In the genomic region with DNA sequence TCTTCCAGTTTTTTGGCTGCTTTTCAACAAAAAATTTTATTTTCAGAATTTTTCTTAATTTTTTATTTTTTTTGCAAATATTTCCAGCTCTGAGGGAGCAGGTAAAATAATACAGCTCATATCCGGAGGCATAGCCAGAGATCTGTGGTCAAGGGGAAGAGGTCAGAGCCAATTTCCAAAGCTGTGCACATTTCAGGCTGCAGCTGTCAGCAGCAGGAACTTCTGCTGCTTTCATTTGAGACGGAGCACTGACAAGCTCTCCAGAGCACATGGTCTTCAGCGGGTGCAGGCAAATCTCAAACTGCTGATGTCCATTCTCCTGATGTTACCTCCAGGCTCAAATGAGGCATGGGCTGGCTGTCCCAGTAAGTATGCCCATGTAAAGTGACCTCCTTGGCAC, we compare ENCODE assay signal across 21 cellular contexts. TPM values are rescaled to one million over a fixed set of nuclear protein-coding genes. Genes with fewer than 3 reads are reported as not detected.
DNase-seq lines count a peak whose midpoint lies in the region; ATAC-seq and TF ChIP-seq lines count a peak whose summit lies in the region.
"Had no signal": no experiment of that assay in that cellular context is flagged by ENCODE, and none has a peak within 500 bp of the region (broad histone marks: within the 10 kb centered on the region; RNA-seq: fewer than 3 reads in every experiment).

No MANE protein-coding gene starts in this region.

- H3K9me3 ChIP-seq in upper lobe of right lung, result no peaks in the 10 kb centered on the region
- H3K9me3 ChIP-seq: prostate gland, stomach, uterus had no signal

- H3K4me3 ChIP-seq in choroid plexus epithelial cell (ENCODE audit: low read depth, low read length) (no peak overlapping the region), upper lobe of right lung (no peak overlapping the region)
- H3K4me3 ChIP-seq: prostate gland, stomach, uterus had no signal

- intact Hi-C loops in upper lobe of right lung (cut with DNase I), result no loop called here

- no peaks in the 10 kb centered on the region for H3K27me3 ChIP-seq in upper lobe of right lung
- H3K27me3 ChIP-seq: stomach, uterus had no signal

- no peaks in the 10 kb centered on the region for H3K36me3 Mint-ChIP-seq in nephron progenitor cell (ENCODE audit: low read depth)
- H3K36me3 Mint-ChIP-seq: CD8-positive, alpha-beta T cell; memory B cell had no signal

- peaks cover 17% of the 10 kb centered on the region for H3K27me3 Mint-ChIP-seq in nephron progenitor cell (ENCODE audit: low read depth, poor library complexity)

- H3K9me3 Mint-ChIP-seq in nephron progenitor cell, result no peaks in the 10 kb centered on the region
- H3K9me3 Mint-ChIP-seq: CD8-positive, alpha-beta T cell; HFFc6; memory B cell; nephron had no signal

- H3K27ac ChIP-seq in upper lobe of right lung, result no peak overlapping the region
- H3K27ac ChIP-seq: prostate gland, stomach, uterus had no signal

- H3K4me1 Mint-ChIP-seq in nephron progenitor cell, result no peaks in the 10 kb centered on the region
- H3K4me1 Mint-ChIP-seq: memory B cell had no signal

- DNase-seq in AG08395 (ENCODE audit: low spot score), result peak; percentile 32
- peak; percentile 15 for DNase-seq in NCI-H1694 (lab: John Stamatoyannopoulos, UW)
- DNase-seq in choroid plexus epithelial cell (ENCODE audit: low read depth), result peak; percentile 86
- DNase-seq in hepatic stellate cell (ENCODE audit: low spot score), result peak; percentile 17
- DNase-seq in upper lobe of right lung, result no peak
- DNase-seq in nephron progenitor cell, result no peak
- DNase-seq: activated effector memory CD4-positive, alpha-beta T cell treated with Interleukin-2 at 50 U/mL for 16 hours; CD8-positive, alpha-beta T cell; cortex of kidney; DND-41; HFFc6; MM.1S; NCI-H1930; stomach; T1000; uterus had no signal

- ATAC-seq in HG02884 (IDR thresholded peaks at IDR 0.05; ENCODE audit: unreplicated experiment), result no peak
- no peak for ATAC-seq in HG02763 (IDR thresholded peaks at IDR 0.05; ENCODE audit: unreplicated experiment)
- no peak for ATAC-seq in upper lobe of right lung
- ATAC-seq: CD8-positive, alpha-beta T cell had no signal

- H3K4me3 Mint-ChIP-seq in nephron progenitor cell, result no peak overlapping the region
- H3K4me3 Mint-ChIP-seq: CD8-positive, alpha-beta T cell; HFFc6; memory B cell; nephron had no signal

- no peaks in the 10 kb centered on the region for H3K4me1 ChIP-seq in upper lobe of right lung
- H3K4me1 ChIP-seq: prostate gland, stomach, uterus had no signal

- H3K36me3 ChIP-seq in upper lobe of right lung, result no peaks in the 10 kb centered on the region
- H3K36me3 ChIP-seq: prostate gland, stomach, uterus had no signal

- TF ChIP-seq CTCF in choroid plexus epithelial cell (conservative IDR thresholded peaks at IDR 0.05; ENCODE audit: low read depth, low read length), result no peak
- no peak for TF ChIP-seq CTCF in upper lobe of right lung (IDR thresholded peaks at IDR 0.05)
- no peak for TF ChIP-seq CTCF in nephron progenitor cell (IDR thresholded peaks at IDR 0.05)

- H3K27ac Mint-ChIP-seq in nephron progenitor cell, result no peak overlapping the region
- H3K27ac Mint-ChIP-seq: CD8-positive, alpha-beta T cell; HFFc6; memory B cell had no signal

RNA-seq across cellular contexts. Expression of a gene that starts 31.1 kb away (rescaled TPM):
- total RNA-seq in upper lobe of right lung, result 1.0 TPM

RNA-seq across cellular contexts. Expression of a gene that starts 52.2 kb away (rescaled TPM):
- 22.8 TPM for total RNA-seq in upper lobe of right lung

Comparison
In these comparisons a context has a peak if more than half of its experiments do, and no peak if none do; other contexts are left out.
1. DNase-seq: peak in AG08395 (single experiment), NCI-H1694 (single experiment), choroid plexus epithelial cell (single experiment) and hepatic stellate cell (single experiment); none in upper lobe of right lung (single experiment) and nephron progenitor cell (single experiment).